Comparison of ENCODE assay signal across 15 cellular contexts in the genomic region with DNA sequence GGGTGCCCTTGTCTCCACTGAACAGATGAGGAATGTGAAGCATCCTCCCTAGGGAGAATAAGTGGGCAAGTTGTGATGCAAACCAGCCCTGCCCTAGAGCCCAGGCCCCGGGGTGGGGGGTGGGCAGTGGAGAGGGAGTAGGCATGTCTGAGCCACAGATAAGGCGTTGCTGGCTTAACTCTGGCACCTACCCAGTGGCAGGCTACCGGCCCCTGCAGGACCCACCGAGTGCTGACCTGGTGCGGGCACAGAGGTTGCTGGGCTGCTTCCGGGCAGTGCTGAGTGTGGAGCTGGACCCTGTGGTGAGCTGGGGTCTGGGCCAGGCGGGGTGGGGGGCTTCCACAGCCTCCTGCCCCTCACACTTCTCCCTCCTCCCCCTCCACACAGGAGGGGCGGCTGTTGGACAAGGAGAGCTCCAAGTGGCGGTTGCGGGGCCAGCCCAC. TPM values are rescaled to one million over a fixed set of nuclear protein-coding genes. Genes with fewer than 3 reads are reported as not detected.
"Had no signal": no experiment of that assay in that cellular context is flagged by ENCODE, and none has a peak within 500 bp of the region (broad histone marks: within the 10 kb centered on the region; RNA-seq: fewer than 3 reads in every experiment).

No MANE protein-coding gene starts in this region.

- H3K4me1 ChIP-seq: pancreas, thyroid gland, uterus had no signal

- H3K4me3 ChIP-seq: dorsolateral prefrontal cortex, pancreas, thyroid gland, uterus had no signal

- H3K9me3 ChIP-seq: pancreas, thyroid gland, uterus had no signal

- ATAC-seq: activated CD4-positive, CD25-positive, alpha-beta regulatory T cell treated with anti-CD3 and anti-CD28 coated beads, Interleukin-2, amount 50 U/mL, for 24 hours; activated CD8-positive, alpha-beta memory T cell treated with anti-CD3 and anti-CD28 coated beads, Interleukin-2, amount 10 ng/mL, durations not matched to agents 7 days and 5 days; activated T-cell treated with anti-CD3 and anti-CD28 coated beads, Interleukin-2, amount 50 U/mL, for 4 hours; left lobe of liver; pancreas; stimulated activated effector memory CD8-positive, alpha-beta T cell treated with anti-CD3 and anti-CD28 coated beads, Interleukin-12 subunit alpha, Interleukin-12 subunit beta, amount 100 ng/mL, for 72 hours had no signal

- H3K36me3 ChIP-seq: pancreas, uterus had no signal

- DNase-seq: activated CD8-positive, alpha-beta memory T cell treated with anti-CD3 and anti-CD28 coated beads, Interleukin-2, amount 10 ng/mL, durations not matched to agents 7 days and 5 days; activated gamma-delta T cell; activated T-cell treated with anti-CD3 and anti-CD28 coated beads, Interleukin-2, amount 50 U/mL, for 4 hours; anterior cingulate cortex; dorsolateral prefrontal cortex; mesendoderm; retina; T-helper 2 cell; thyroid gland; uterus had no signal

- H3K27me3 ChIP-seq: dorsolateral prefrontal cortex, pancreas, thyroid gland, uterus had no signal

- H3K27ac ChIP-seq: dorsolateral prefrontal cortex, pancreas, thyroid gland, uterus had no signal

RNA-seq across cellular contexts. Expression of gene AMIGO3, which starts 20.2 kb away (rescaled TPM):
- total RNA-seq: bronchial epithelial cell, left lobe of liver, pancreas, uterus had no signal
